Comparison of ENCODE assay signal across 8 cellular contexts in the genomic region with DNA sequence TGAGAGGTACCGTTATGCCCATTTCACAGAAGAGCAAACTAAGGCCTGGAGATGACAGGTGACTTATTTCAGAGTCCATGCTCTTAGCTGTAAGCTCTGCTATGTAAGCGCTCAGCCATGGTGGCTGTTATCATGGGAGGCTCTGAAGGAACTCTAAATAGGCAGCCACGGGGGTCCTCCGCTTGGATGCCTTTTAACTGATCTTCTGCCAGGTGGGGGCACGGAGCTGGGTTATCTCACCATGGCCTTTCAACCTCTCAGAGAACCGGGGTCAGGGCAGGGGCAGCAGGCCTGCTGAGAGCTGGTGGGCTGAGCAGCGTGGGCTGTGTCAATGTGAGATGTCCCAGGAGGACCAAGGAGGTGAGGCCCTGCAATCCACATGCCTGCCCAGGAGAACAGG.
"Had no signal": no experiment of that assay in that cellular context is flagged by ENCODE, and none has a peak within 500 bp of the region (broad histone marks: within the 10 kb centered on the region; RNA-seq: fewer than 3 reads in every experiment).

No MANE protein-coding gene starts in this region.

- DNase-seq: GM23248, GOT3, H7, IMR-90, KBM-7 had no signal

- H3K9ac ChIP-seq: GM23248 had no signal

- H3K4me3 ChIP-seq: GM23248, HAP-1 had no signal

- H3K4me1 ChIP-seq: HAP-1 had no signal

- H3K9me3 ChIP-seq: HAP-1 had no signal

- H2AFZ ChIP-seq: GM23248 had no signal

- ATAC-seq: HCT116 had no signal

- H3K27ac ChIP-seq: GM23248, HL-60 had no signal

- H3K36me3 ChIP-seq: HAP-1 had no signal
